ENCODE assay signal across 18 cellular contexts in the genomic region with DNA sequence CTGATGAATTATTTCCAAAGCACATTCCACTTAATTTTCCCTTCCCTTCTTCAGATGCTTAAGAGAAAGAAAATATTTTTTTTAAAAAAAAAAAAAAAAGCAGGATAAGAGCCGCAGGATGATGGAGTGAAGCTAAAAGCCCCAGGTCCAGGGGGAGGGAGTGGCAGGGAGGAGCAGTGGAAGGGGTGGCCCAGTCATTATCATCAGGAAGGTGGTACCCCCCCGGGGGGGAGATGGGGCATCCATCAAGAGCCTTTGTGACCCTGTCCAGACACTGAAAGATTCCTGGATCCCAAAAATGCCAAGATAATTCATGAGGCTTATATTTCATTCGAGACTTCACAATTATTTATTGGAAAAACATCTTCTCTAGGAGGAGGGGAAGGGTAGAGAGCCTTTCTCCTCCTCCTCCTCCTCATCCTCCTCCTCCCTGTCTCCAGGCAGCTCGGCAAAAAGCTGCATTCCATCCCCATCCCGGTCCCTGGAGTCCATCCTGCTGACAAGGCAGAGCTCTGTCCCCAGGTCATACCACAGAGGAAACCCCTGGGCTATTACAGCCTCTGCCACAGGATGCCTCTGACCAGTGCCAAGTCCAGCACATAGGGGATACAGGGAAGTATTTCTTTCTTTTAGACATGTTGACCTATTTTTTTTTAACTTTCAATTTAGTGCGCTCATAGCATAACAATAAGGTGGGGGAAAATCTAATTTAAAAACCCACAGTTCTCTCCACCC.
DNase-seq lines count a peak whose midpoint lies in the region; ATAC-seq and TF ChIP-seq lines count a peak whose summit lies in the region.
"Had no signal": no experiment of that assay in that cellular context is flagged by ENCODE, and none has a peak within 500 bp of the region (broad histone marks: within the 10 kb centered on the region; RNA-seq: fewer than 3 reads in every experiment).

No MANE protein-coding gene starts in this region.

- peaks cover 12% of the 10 kb centered on the region for H3K9me3 Mint-ChIP-seq in osteocyte (ENCODE audit: unreplicated experiment)
- H3K9me3 Mint-ChIP-seq: activated CD4-positive, alpha-beta memory T cell treated with anti-CD3 and anti-CD28 coated beads, Interleukin-2, amount 10 ng/mL, durations not matched to agents 7 days and 5 days had no signal

- H3K4me3 Mint-ChIP-seq in osteocyte (ENCODE audit: unreplicated experiment) = peak overlapping the region; percentile 44
- H3K4me3 Mint-ChIP-seq: activated CD4-positive, alpha-beta memory T cell treated with anti-CD3 and anti-CD28 coated beads, Interleukin-2, amount 10 ng/mL, durations not matched to agents 7 days and 5 days had no signal

- DNase-seq in ELF-1 (ENCODE audit: low read depth, low spot score) (peak; percentile 56), RWPE1 (ENCODE audit: low spot score) (no peak), fibroblast of lung (ENCODE audit: low read depth in 2 of 2) (peak; percentile 30 to 70), osteocyte (ENCODE audit: extremely low spot score, unreplicated experiment) (peak; percentile 69), mucosa of descending colon (no peak), left lobe of liver (ENCODE audit: low spot score) (no peak)
- DNase-seq: activated CD4-positive, alpha-beta memory T cell treated with anti-CD3 and anti-CD28 coated beads, Interleukin-2, amount 10 ng/mL, durations not matched to agents 7 days and 5 days; anterior cingulate cortex; C1 segment of cervical spinal cord; DMS79 treated with DMSO at 0.1 percent for 48 hours; NCI-H1048; NCI-H2171; posterior cingulate gyrus had no signal

- H4K20me1 ChIP-seq in fibroblast of lung (ENCODE audit: control insufficient read depth, extremely low read depth, insufficient read depth, low read length) = no peaks in the 10 kb centered on the region

- no peak for ATAC-seq in HG02798 (IDR thresholded peaks at IDR 0.05; ENCODE audit: poor library complexity, unreplicated experiment)
- ATAC-seq in mucosa of descending colon = no peak
- no peak for ATAC-seq in GM19023 (IDR thresholded peaks at IDR 0.05; ENCODE audit: unreplicated experiment)
- no peak for ATAC-seq in left lobe of liver
- ATAC-seq: GM12878 had no signal

- no peak overlapping the region for H3K27ac Mint-ChIP-seq in osteocyte (ENCODE audit: unreplicated experiment)
- H3K27ac Mint-ChIP-seq: activated CD4-positive, alpha-beta memory T cell treated with anti-CD3 and anti-CD28 coated beads, Interleukin-2, amount 10 ng/mL, durations not matched to agents 7 days and 5 days; activated T-helper 2 cell treated with anti-CD3 and anti-CD28 coated beads, Interferon-gamma antibody, Interleukin-2, Interleukin-4, amounts not matched to agents 10 μg/mL and 5 μg/mL and 100 μg/mL, durations not matched to agents 14 hours and 24 hours and 36 hours had no signal

- H3K4me1 Mint-ChIP-seq in osteocyte (ENCODE audit: unreplicated experiment) = peaks cover 33% of the 10 kb centered on the region
- H3K4me1 Mint-ChIP-seq: activated CD4-positive, alpha-beta memory T cell treated with anti-CD3 and anti-CD28 coated beads, Interleukin-2, amount 10 ng/mL, durations not matched to agents 7 days and 5 days had no signal

- peaks cover 11% of the 10 kb centered on the region for H3K4me1 ChIP-seq in fibroblast of lung (ENCODE audit: control insufficient read depth, extremely low read depth, insufficient read depth, low read length)
- H3K4me1 ChIP-seq in mucosa of descending colon (ENCODE audit: low read depth) = no peaks in the 10 kb centered on the region

- H3K4me2 ChIP-seq in fibroblast of lung (ENCODE audit: extremely low read depth, insufficient read depth, low read length) = peak overlapping the region; percentile 60

- H3K9me3 ChIP-seq in fibroblast of lung (ENCODE audit: control insufficient read depth, insufficient read depth, low read depth, low read length) (no peaks in the 10 kb centered on the region), mucosa of descending colon (no peaks in the 10 kb centered on the region)

- POLR2A ChIA-PET in RWPE1 (lab: Yijun Ruan, JAX; ENCODE audit: low non-redundant PET) = no interaction called here

- no peaks in the 10 kb centered on the region for H3K27me3 ChIP-seq in fibroblast of lung (ENCODE audit: control insufficient read depth, insufficient read depth, low read length)

- H3K27ac ChIP-seq in RWPE1 (peak overlapping the region; percentile 27; the same call in 1 of the 2 replicates), fibroblast of lung (ENCODE audit: insufficient read depth, low read length) (no peak overlapping the region)

- H3K27me3 Mint-ChIP-seq in osteocyte (ENCODE audit: unreplicated experiment) = peaks cover 3% of the 10 kb centered on the region

- H3K36me3 ChIP-seq in fibroblast of lung (ENCODE audit: control insufficient read depth, insufficient read depth, low read length) (no peaks in the 10 kb centered on the region), mucosa of descending colon (ENCODE audit: low read depth) (no peaks in the 10 kb centered on the region)

- no peak overlapping the region for H3K4me3 ChIP-seq in fibroblast of lung (replicated peaks in 1 of 4; ENCODE audit: control extremely low read depth in 1 of 4, insufficient read depth in 1 of 4, low read depth in 3 of 4, low read length in 4 of 4)
- no peak overlapping the region for H3K4me3 ChIP-seq in mucosa of descending colon
- H3K4me3 ChIP-seq: dorsolateral prefrontal cortex, GM12878 had no signal

- no peaks in the 10 kb centered on the region for H3K79me2 ChIP-seq in fibroblast of lung (ENCODE audit: control insufficient read depth, insufficient read depth, low read length)

- no peak overlapping the region for H3K9ac ChIP-seq in fibroblast of lung (ENCODE audit: insufficient read depth, low read length)

- CTCF ChIA-PET in RWPE1 (lab: Yijun Ruan, JAX) = interaction anchor here (0.6 to 1.1 kb wide), 3 partner anchors 188 to 1304 kb away, joined by 3 to 4 read pairs (median 4); no protein-coding TSS in a partner anchor

- no peaks in the 10 kb centered on the region for H3K36me3 Mint-ChIP-seq in osteocyte (ENCODE audit: unreplicated experiment)

- H2AFZ ChIP-seq in fibroblast of lung (ENCODE audit: low read length) = no peak overlapping the region

- TF ChIP-seq CTCF in RWPE1 (conservative IDR thresholded peaks at IDR 0.05; ENCODE audit: low read depth) (no peak), fibroblast of lung (conservative IDR thresholded peaks at IDR 0.05 in 1 of 2, IDR thresholded peaks at IDR 0.05 in 1 of 2; ENCODE audit: low read depth in 1 of 2, low read length in 2 of 2) (no peak), osteocyte (IDR thresholded peaks at IDR 0.05) (no peak), mucosa of descending colon (IDR thresholded peaks at IDR 0.05) (no peak)

- intact Hi-C loops in mucosa of descending colon (cut with DNase I, micrococcal nuclease) = no loop called here

Comparison
In these comparisons a context has a peak if more than half of its experiments do, and no peak if none do; other contexts are left out.
1. DNase-seq: peak in ELF-1 (single experiment), fibroblast of lung (2 of 2) and osteocyte (single experiment); none in RWPE1 (single experiment), mucosa of descending colon (0 of 3) and left lobe of liver (single experiment).